8 cellular contexts compared by ENCODE assay signal in the genomic region with DNA sequence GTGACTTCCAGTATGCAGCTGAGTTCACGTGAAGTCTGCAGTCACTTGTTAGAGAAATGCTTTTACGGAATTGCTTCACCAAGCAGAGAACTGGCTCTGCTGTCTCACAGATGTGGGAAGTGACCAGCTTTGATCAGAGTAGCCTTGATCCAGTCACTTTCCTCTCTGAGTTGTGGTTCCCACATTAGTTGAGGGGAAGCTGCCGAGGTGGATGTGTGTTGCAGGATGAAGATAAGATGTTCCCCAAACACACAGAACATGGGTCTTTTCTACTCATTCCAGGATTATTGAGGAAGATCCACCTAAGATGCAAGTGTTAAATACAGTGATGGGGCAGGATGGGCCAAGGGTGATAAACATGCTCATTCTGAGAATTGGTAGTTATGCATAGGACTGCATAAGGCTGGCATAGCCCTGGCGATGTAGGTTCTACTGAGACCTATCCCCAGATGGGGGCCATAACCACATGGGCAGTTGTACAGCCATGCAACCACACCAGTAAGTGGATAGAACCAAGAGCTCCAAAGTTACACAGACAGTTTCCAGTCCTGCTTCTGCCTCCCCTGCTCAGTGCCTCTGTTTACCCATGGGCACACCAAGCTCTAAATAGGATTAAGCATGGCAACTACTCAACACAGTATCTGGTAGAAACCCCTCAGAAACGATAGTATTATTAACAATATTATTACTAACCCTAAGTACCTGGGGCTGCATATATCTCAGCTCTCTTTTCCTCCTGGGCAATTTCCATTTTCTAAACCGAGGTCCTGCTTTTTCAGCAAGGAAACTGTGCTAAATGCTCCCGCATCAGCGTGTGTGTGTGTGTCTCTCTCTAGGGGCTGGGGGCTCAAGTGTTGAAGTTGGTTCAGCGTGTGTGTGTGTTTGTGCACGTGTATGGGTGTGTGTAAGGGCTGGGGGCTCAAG.
DNase-seq lines count a peak whose midpoint lies in the region; ATAC-seq and TF ChIP-seq lines count a peak whose summit lies in the region.

No MANE protein-coding gene starts in this region.

- H4K20me1 ChIP-seq in mammary epithelial cell (ENCODE audit: insufficient read depth, low read length): no peaks in the 10 kb centered on the region

- H3K79me2 ChIP-seq in mammary epithelial cell (ENCODE audit: insufficient read depth, low read length): no peaks in the 10 kb centered on the region

- no peaks in the 10 kb centered on the region for H3K9me3 ChIP-seq in right atrium auricular region
- H3K9me3 ChIP-seq in mammary epithelial cell (replicated peaks; ENCODE audit: insufficient read depth, low read length): no peaks in the 10 kb centered on the region
- H3K9me3 ChIP-seq in mesodermal cell (ENCODE audit: control insufficient read depth, low read length): no peaks in the 10 kb centered on the region
- no peaks in the 10 kb centered on the region for H3K9me3 ChIP-seq in uterus

- intact Hi-C loops in cardiac septum (cut with DNase I): no loop called here
- intact Hi-C loops in mammary epithelial cell (cut with micrococcal nuclease): loop anchor here (5.0 kb wide), 3 partner anchors 112 to 1647 kb away; no protein-coding TSS in a partner anchor
- intact Hi-C loops in uterus (cut with DNase I; ENCODE audit: low total_unique reads): no loop called here

- peak overlapping the region; percentile 79 for H3K4me2 ChIP-seq in mammary epithelial cell (ENCODE audit: insufficient read depth, low read depth, low read length)

- H2AFZ ChIP-seq in mammary epithelial cell (ENCODE audit: low read depth, low read length): peak overlapping the region; percentile 91

- peak overlapping the region; percentile 73 for H3K9ac ChIP-seq in mammary epithelial cell (ENCODE audit: insufficient read depth, low read length)

- H3K4me1 ChIP-seq in right atrium auricular region (peaks cover 0 to 20% of the 10 kb centered on the region in 2 donors), mammary epithelial cell (ENCODE audit: insufficient read depth, low read length) (peaks cover 24% of the 10 kb centered on the region), mesodermal cell (ENCODE audit: control insufficient read depth, insufficient read depth, low read length, poor library complexity, severe bottlenecking) (peaks cover 8% of the 10 kb centered on the region), uterus (no peaks in the 10 kb centered on the region)

- H3K27me3 ChIP-seq in right atrium auricular region (no peaks in the 10 kb centered on the region), mammary epithelial cell (ENCODE audit: insufficient read depth, low read length) (no peaks in the 10 kb centered on the region), uterus (no peaks in the 10 kb centered on the region)

- TF ChIP-seq CTCF in right atrium auricular region (IDR thresholded peaks at IDR 0.05) (no peak), mammary epithelial cell (conservative IDR thresholded peaks at IDR 0.05 in 1 of 2, IDR thresholded peaks at IDR 0.05 in 1 of 2; ENCODE audit: extremely low read depth in 1 of 2, insufficient read depth in 1 of 2, low read depth in 1 of 2, low read length in 2 of 2) (no peak), uterus (IDR thresholded peaks at IDR 0.05) (no peak)

- no peak for ATAC-seq in GM21423 (IDR thresholded peaks at IDR 0.05; ENCODE audit: unreplicated experiment)

- in situ Hi-C loops in mammary epithelial cell (cut with MboI; ENCODE audit: low sequenced_read_pairs in 2 of 2): loop anchor here (10.0 to 25.0 kb wide), 3 partner anchors 157 to 1082 kb away; a partner anchor contains a TSS

- dilution Hi-C loops in mammary epithelial cell (cut with HindIII; ENCODE audit: low sequenced_read_pairs): no loop called here

- DNase-seq in right atrium auricular region (ENCODE audit: low spot score): no peak
- no peak for DNase-seq in cardiac septum (ENCODE audit: low spot score)
- DNase-seq in mammary epithelial cell: no peak
- no peak for DNase-seq in uterus
- DNase-seq in NK-92 treated with Interleukin-12 subunit alpha and Interleukin-12 subunit beta, amount 100 ng/mL, for 24 hours (lab: John Stamatoyannopoulos, UW): no peak
- DNase-seq in germinal center (ENCODE audit: low spot score): no peak

- BruUV-seq in mammary epithelial cell (replicated peaks; lab: Mats Ljungman, UMichigan): no TSS peak

- CTCF ChIA-PET in mammary epithelial cell (lab: Charles Lee; ENCODE audit: low non-redundant PET): no interaction called here

- H3K4me3 ChIP-seq in right atrium auricular region: peak overlapping the region; percentile 48 to 60
- peak overlapping the region; percentile 59 to 62 (median 61) for H3K4me3 ChIP-seq in mammary epithelial cell (replicated peaks in 1 of 3; ENCODE audit: insufficient read depth in 1 of 3, low read depth in 2 of 3, low read length in 3 of 3)
- H3K4me3 ChIP-seq in mesodermal cell (ENCODE audit: extremely low read depth, insufficient read depth, low read length, poor library complexity, severe bottlenecking): peak overlapping the region; percentile 55
- peak overlapping the region; percentile 43 to 46 for H3K4me3 ChIP-seq in uterus

- WGBS in mammary epithelial cell (ENCODE audit: low coverage, missing lambda C conversion rate): 41% methylated on average over 9 of the region's 10 CpGs
- WGBS in mesodermal cell (ENCODE audit: insufficient coverage in 2 of 2), 2 experiments: 56 to 74% methylated on average over 3 to 5 of the region's 10 CpGs

- no peak for TF ChIP-seq POLR2A in uterus (IDR thresholded peaks at IDR 0.05)

- H3K36me3 ChIP-seq in right atrium auricular region (no peaks in the 10 kb centered on the region), mammary epithelial cell (ENCODE audit: insufficient read depth, low read length) (no peaks in the 10 kb centered on the region), mesodermal cell (ENCODE audit: control insufficient read depth, insufficient read depth, low read length) (no peaks in the 10 kb centered on the region), uterus (no peaks in the 10 kb centered on the region)

- H3K27ac ChIP-seq in right atrium auricular region (peak overlapping the region; percentile 73), mammary epithelial cell (ENCODE audit: insufficient read depth, low read depth, low read length) (peak overlapping the region; percentile 30), mesodermal cell (ENCODE audit: low read depth, low read length, severe bottlenecking) (no peak overlapping the region), uterus (peak overlapping the region; percentile 87 to 96)
